Comparison of ENCODE assay signal across 14 cellular contexts in the genomic region with DNA sequence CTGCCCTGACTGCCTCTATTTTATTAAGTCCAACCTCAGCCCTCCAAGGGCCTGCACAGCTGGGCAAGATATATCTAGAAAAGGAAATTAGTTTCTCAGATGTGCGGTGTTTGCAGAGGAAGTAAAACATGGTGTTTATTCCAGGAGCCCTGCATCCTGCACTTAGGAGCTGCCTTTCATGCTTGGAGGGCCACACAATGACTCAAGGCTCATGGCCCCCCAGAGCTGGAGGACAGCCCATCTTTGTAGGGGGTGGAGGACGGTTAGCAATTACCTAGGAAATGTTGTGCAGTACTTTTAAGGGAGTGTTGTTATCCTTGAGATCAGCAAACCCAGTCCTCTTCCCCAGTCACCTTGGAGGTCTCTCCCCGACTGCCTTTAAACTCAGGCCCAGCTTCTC.
"Had no signal": no experiment of that assay in that cellular context is flagged by ENCODE, and none has a peak within 500 bp of the region (broad histone marks: within the 10 kb centered on the region; RNA-seq: fewer than 3 reads in every experiment).

No MANE protein-coding gene starts in this region.

- H3K27ac ChIP-seq: epithelial cell of prostate, gastroesophageal sphincter, prostate gland, suprapubic skin had no signal

- ATAC-seq: activated CD4-positive, CD25-positive, alpha-beta regulatory T cell treated with anti-CD3 and anti-CD28 coated beads, Interleukin-2, amount 50 U/mL, for 24 hours; effector memory CD8-positive, alpha-beta T cell; gastroesophageal sphincter; sciatic nerve; stimulated activated naive CD8-positive, alpha-beta T cell treated with anti-CD3 and anti-CD28 coated beads, Interleukin-15, Interleukin-2, amounts not matched to agents 100 U/mL and 50 U/mL, for 24 hours had no signal

- H3K27me3 ChIP-seq: gastroesophageal sphincter, suprapubic skin had no signal

- H3K9me3 ChIP-seq: gastroesophageal sphincter, prostate gland, suprapubic skin had no signal

- H3K4me3 ChIP-seq: gastroesophageal sphincter, prostate gland, suprapubic skin had no signal

- DNase-seq: activated CD4-positive, alpha-beta T cell treated with anti-CD3 and anti-CD28 coated beads, Interleukin-2, amount 50 U/mL, for 1 hour; activated naive CD8-positive, alpha-beta T cell treated with anti-CD3 and anti-CD28 coated beads for 36 hours; amygdala; cerebellar nuclear complex; effector memory CD8-positive, alpha-beta T cell; nephron progenitor cell; occipital lobe; stimulated activated naive CD8-positive, alpha-beta T cell treated with anti-CD3 and anti-CD28 coated beads, Interleukin-15, Interleukin-2, amounts not matched to agents 100 U/mL and 50 U/mL, for 24 hours had no signal

- H3K36me3 ChIP-seq: gastroesophageal sphincter, prostate gland, suprapubic skin had no signal

- H3K4me1 ChIP-seq: gastroesophageal sphincter, prostate gland, suprapubic skin had no signal
